Comparison of ENCODE assay signal across 9 cellular contexts in the genomic region with DNA sequence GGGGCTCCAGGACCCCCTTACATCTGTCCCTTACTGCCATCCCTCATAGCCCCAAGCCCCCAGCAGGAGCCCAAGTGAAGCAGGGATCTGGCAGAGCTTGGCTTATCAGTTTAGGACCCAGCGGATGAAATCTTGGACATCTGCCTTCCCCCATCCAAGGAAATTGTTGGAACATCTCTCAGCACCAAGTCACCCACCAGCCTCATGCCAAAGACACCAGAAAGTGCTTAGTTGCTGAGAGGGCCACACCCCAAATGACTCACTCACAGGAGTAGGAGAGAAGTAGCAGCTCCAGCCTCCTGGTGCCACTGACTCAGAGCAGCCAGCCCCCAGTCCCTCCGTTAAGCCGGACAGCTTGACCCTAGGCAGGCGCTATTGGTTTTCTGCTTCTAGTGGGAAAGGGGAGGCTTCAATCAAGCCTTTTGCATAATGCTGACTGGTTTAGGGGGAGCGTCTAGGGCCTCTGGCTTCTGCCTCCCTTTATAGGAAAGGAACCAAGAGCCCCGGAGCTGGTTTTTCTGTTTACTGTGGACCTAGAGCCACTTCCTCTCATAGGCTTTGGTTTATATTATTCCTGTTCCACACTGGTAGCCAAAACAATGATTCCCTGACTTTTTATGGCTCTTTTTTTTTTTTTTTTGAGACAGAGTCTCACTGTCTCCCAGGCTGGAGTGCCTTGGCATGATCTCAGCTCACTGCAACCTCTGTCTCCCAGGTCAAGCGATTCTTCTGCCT.
DNase-seq lines count a peak whose midpoint lies in the region; ATAC-seq and TF ChIP-seq lines count a peak whose summit lies in the region.
"Had no signal": no experiment of that assay in that cellular context is flagged by ENCODE, and none has a peak within 500 bp of the region (broad histone marks: within the 10 kb centered on the region; RNA-seq: fewer than 3 reads in every experiment).

No MANE protein-coding gene starts in this region.

- H3K27me3 ChIP-seq in suprapubic skin: no peaks in the 10 kb centered on the region

- H3K27ac Mint-ChIP-seq in activated CD8-positive, alpha-beta T cell treated with anti-CD3 and anti-CD28 coated beads for 36 hours: no peak overlapping the region
- H3K27ac Mint-ChIP-seq in activated CD8-positive, alpha-beta T cell treated with anti-CD3 and anti-CD28 coated beads, Interleukin-2, amount 10 ng/mL, durations not matched to agents 7 days and 5 days: no peak overlapping the region
- H3K27ac Mint-ChIP-seq: CD4-positive, CD25-positive, alpha-beta regulatory T cell had no signal

- H3K9me3 ChIP-seq in suprapubic skin: no peaks in the 10 kb centered on the region

- no peaks in the 10 kb centered on the region for H3K4me1 Mint-ChIP-seq in activated CD8-positive, alpha-beta T cell treated with anti-CD3 and anti-CD28 coated beads for 36 hours (ENCODE audit: low read depth)
- H3K4me1 Mint-ChIP-seq in activated CD8-positive, alpha-beta T cell treated with anti-CD3 and anti-CD28 coated beads, Interleukin-2, amount 10 ng/mL, durations not matched to agents 7 days and 5 days (ENCODE audit: low read depth): no peaks in the 10 kb centered on the region

- TF ChIP-seq POLR2A in suprapubic skin (IDR thresholded peaks at IDR 0.05): peak in 1 of 2 donors; percentile 20

- peak overlapping the region; percentile 88 for H3K27ac ChIP-seq in suprapubic skin

- TF ChIP-seq EP300 in suprapubic skin (IDR thresholded peaks at IDR 0.05): no peak

- DNase-seq in activated CD8-positive, alpha-beta T cell treated with anti-CD3 and anti-CD28 coated beads for 36 hours: peak; percentile 18
- DNase-seq in activated CD8-positive, alpha-beta T cell treated with anti-CD3 and anti-CD28 coated beads, Interleukin-2, amount 10 ng/mL, durations not matched to agents 7 days and 5 days: no peak
- DNase-seq in astrocyte of the cerebellum (ENCODE audit: low read depth): peak; percentile 96
- DNase-seq in iris pigment epithelial cell (ENCODE audit: low read depth): peak; percentile 100
- DNase-seq in suprapubic skin (ENCODE audit: low spot score in 2 of 2): peak; percentile 94 to 95
- no peak for DNase-seq in effector CD8-positive, alpha-beta T cell (lab: John Stamatoyannopoulos, UW)
- DNase-seq in stimulated activated CD4-positive, alpha-beta T cell treated with anti-CD3 and anti-CD28 coated beads, Interleukin-12 subunit alpha, Interleukin-12 subunit beta, amount 100 ng/mL, for 4 hours: no peak
- DNase-seq: CD4-positive, CD25-positive, alpha-beta regulatory T cell had no signal

- POLR2A ChIA-PET in activated CD8-positive, alpha-beta T cell treated with anti-CD3 and anti-CD28 coated beads for 36 hours (lab: Charles Lee): interaction anchor here (0.6 kb wide), 1 partner anchor 81 kb away, joined by 4 read pairs; no protein-coding TSS in a partner anchor
- POLR2A ChIA-PET in activated CD8-positive, alpha-beta T cell treated with anti-CD3 and anti-CD28 coated beads, Interleukin-2, amount 10 ng/mL, durations not matched to agents 7 days and 5 days (lab: Charles Lee): no interaction called here

- WGBS in suprapubic skin: 12% methylated on average over 7 of the region's 7 CpGs

- H3K36me3 Mint-ChIP-seq in activated CD8-positive, alpha-beta T cell treated with anti-CD3 and anti-CD28 coated beads for 36 hours (ENCODE audit: low read depth): no peaks in the 10 kb centered on the region
- H3K36me3 Mint-ChIP-seq in activated CD8-positive, alpha-beta T cell treated with anti-CD3 and anti-CD28 coated beads, Interleukin-2, amount 10 ng/mL, durations not matched to agents 7 days and 5 days (ENCODE audit: low read depth): no peaks in the 10 kb centered on the region

- intact Hi-C loops in activated CD8-positive, alpha-beta T cell treated with anti-CD3 and anti-CD28 coated beads for 36 hours (cut with micrococcal nuclease): no loop called here

- H3K4me3 ChIP-seq in astrocyte of the cerebellum (ENCODE audit: low read depth, low read length) (no peak overlapping the region), suprapubic skin (no peak overlapping the region)

- H3K27me3 Mint-ChIP-seq in activated CD8-positive, alpha-beta T cell treated with anti-CD3 and anti-CD28 coated beads for 36 hours: no peaks in the 10 kb centered on the region
- H3K27me3 Mint-ChIP-seq in activated CD8-positive, alpha-beta T cell treated with anti-CD3 and anti-CD28 coated beads, Interleukin-2, amount 10 ng/mL, durations not matched to agents 7 days and 5 days (ENCODE audit: low read depth): no peaks in the 10 kb centered on the region
- H3K27me3 Mint-ChIP-seq: CD4-positive, CD25-positive, alpha-beta regulatory T cell had no signal

- peaks cover 76% of the 10 kb centered on the region for H3K4me1 ChIP-seq in suprapubic skin

- no peak for TF ChIP-seq CTCF in activated CD8-positive, alpha-beta T cell treated with anti-CD3 and anti-CD28 coated beads for 36 hours (IDR thresholded peaks at IDR 0.05)
- TF ChIP-seq CTCF in astrocyte of the cerebellum (IDR thresholded peaks at IDR 0.05; ENCODE audit: low read depth, low read length, missing control alignments) (no peak), suprapubic skin (IDR thresholded peaks at IDR 0.05) (no peak)

- H3K4me3 Mint-ChIP-seq in activated CD8-positive, alpha-beta T cell treated with anti-CD3 and anti-CD28 coated beads for 36 hours: no peak overlapping the region
- H3K4me3 Mint-ChIP-seq in activated CD8-positive, alpha-beta T cell treated with anti-CD3 and anti-CD28 coated beads, Interleukin-2, amount 10 ng/mL, durations not matched to agents 7 days and 5 days: no peak overlapping the region
- H3K4me3 Mint-ChIP-seq: CD4-positive, CD25-positive, alpha-beta regulatory T cell had no signal

- CTCF ChIA-PET in activated CD8-positive, alpha-beta T cell treated with anti-CD3 and anti-CD28 coated beads for 36 hours (lab: Charles Lee): interaction anchor here (1.3 to 14.0 kb wide), 3 partner anchors 11 to 156 kb away, joined by 3 to 258 read pairs (median 3); no protein-coding TSS in a partner anchor
- CTCF ChIA-PET in activated CD8-positive, alpha-beta T cell treated with anti-CD3 and anti-CD28 coated beads, Interleukin-2, amount 10 ng/mL, durations not matched to agents 7 days and 5 days (lab: Charles Lee): interaction anchor here (1.2 to 8.8 kb wide), 3 partner anchors 11 to 156 kb away, joined by 3 to 150 read pairs (median 7); no protein-coding TSS in a partner anchor

- H3K9me3 Mint-ChIP-seq in activated CD8-positive, alpha-beta T cell treated with anti-CD3 and anti-CD28 coated beads for 36 hours: no peaks in the 10 kb centered on the region
- H3K9me3 Mint-ChIP-seq in activated CD8-positive, alpha-beta T cell treated with anti-CD3 and anti-CD28 coated beads, Interleukin-2, amount 10 ng/mL, durations not matched to agents 7 days and 5 days (ENCODE audit: insufficient read depth): no peaks in the 10 kb centered on the region
- H3K9me3 Mint-ChIP-seq: CD4-positive, CD25-positive, alpha-beta regulatory T cell had no signal

- no peaks in the 10 kb centered on the region for H3K36me3 ChIP-seq in suprapubic skin

- peak; percentile 58 for ATAC-seq in activated CD8-positive, alpha-beta T cell treated with anti-CD3 and anti-CD28 coated beads for 36 hours
- ATAC-seq in activated CD8-positive, alpha-beta T cell treated with anti-CD3 and anti-CD28 coated beads, Interleukin-2, amount 10 ng/mL, durations not matched to agents 7 days and 5 days: no peak
- no peak for ATAC-seq in GM18907 (IDR thresholded peaks at IDR 0.05; ENCODE audit: unreplicated experiment)

- in situ Hi-C loops in astrocyte of the cerebellum (cut with HindIII; ENCODE audit: low sequenced_read_pairs): no loop called here

Comparison
In these comparisons a context has a peak if more than half of its experiments do, and no peak if none do; other contexts are left out.
1. DNase-seq: peak in activated CD8-positive, alpha-beta T cell treated with anti-CD3 and anti-CD28 coated beads for 36 hours (single experiment), astrocyte of the cerebellum (single experiment), iris pigment epithelial cell (single experiment) and suprapubic skin (2 of 2); none in activated CD8-positive, alpha-beta T cell treated with anti-CD3 and anti-CD28 coated beads, Interleukin-2, amount 10 ng/mL, durations not matched to agents 7 days and 5 days (single experiment), effector CD8-positive, alpha-beta T cell (single experiment) and stimulated activated CD4-positive, alpha-beta T cell treated with anti-CD3 and anti-CD28 coated beads, Interleukin-12 subunit alpha, Interleukin-12 subunit beta, amount 100 ng/mL, for 4 hours (single experiment).